Comparison of ENCODE assay signal across 27 cellular contexts in the genomic region with DNA sequence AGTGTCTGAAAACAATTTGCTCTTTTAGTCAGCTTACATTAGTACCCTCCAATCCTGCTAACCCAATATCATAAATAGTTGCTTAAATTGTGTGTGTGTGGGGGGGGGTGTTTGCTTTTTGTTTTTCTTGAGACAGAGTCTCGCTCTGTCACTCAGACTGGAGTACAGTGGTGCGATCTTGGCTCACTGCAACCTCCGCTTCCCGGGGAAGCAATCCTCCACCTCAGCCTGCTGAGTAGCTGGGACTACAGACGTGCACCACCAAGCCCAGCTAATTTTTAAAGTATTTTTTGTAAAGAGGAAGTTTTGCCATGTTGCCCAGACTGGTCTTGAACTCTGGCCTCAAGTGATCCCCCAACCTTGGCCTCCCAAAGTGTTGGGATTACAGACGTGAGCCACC.
"Had no signal": no experiment of that assay in that cellular context is flagged by ENCODE, and none has a peak within 500 bp of the region (broad histone marks: within the 10 kb centered on the region; RNA-seq: fewer than 3 reads in every experiment).

No MANE protein-coding gene starts in this region.

- DNase-seq: activated CD4-positive, alpha-beta memory T cell treated with anti-CD3 and anti-CD28 coated beads, Interleukin-2, amount 10 ng/mL, durations not matched to agents 7 days and 5 days; activated CD4-positive, alpha-beta T cell treated with anti-CD3 and anti-CD28 coated beads, Interleukin-2, amount 50 U/mL, for 1 hour; activated CD4-positive, CD25-positive, alpha-beta regulatory T cell; activated gamma-delta T cell treated with Interleukin-2 at 50 U/mL for 16 hours; activated naive CD4-positive, alpha-beta T cell treated with anti-CD3 and anti-CD28 coated beads, Interleukin-2, amount 10 ng/mL, durations not matched to agents 7 days and 5 days; activated naive CD8-positive, alpha-beta T cell treated with anti-CD3 and anti-CD28 coated beads for 36 hours; activated T-cell treated with anti-CD3 and anti-CD28 coated beads for 4 hours; activated T-cell treated with anti-CD3 and anti-CD28 coated beads, Interleukin-2, amount 50 U/mL, for 48 hours; body of pancreas; MG63; NCI-H1105; NCI-H1436; NCI-H1694 treated with DMSO at 0.1 percent for 48 hours; NCI-H2029 treated with DMSO at 0.1 percent for 48 hours; NCI-H345; NCI-H510A; NCI-H526 treated with DMSO at 0.1 percent for 48 hours; NCI-H82; RPMI8226; T-cell; T-helper 2 cell had no signal

- H3K4me3 ChIP-seq: body of pancreas, MG63, SK-N-MC had no signal

- ATAC-seq: activated T-helper 17 cell treated with anti-CD3 and anti-CD28 coated beads, Interleukin-2, amount 50 U/mL, for 72 hours; body of pancreas; Right ventricle myocardium inferior; T-cell had no signal

- H3K36me3 ChIP-seq: MG63 had no signal

- FAIRE-seq: bronchial epithelial cell had no signal

- H3K9ac ChIP-seq: KMS-11 had no signal

- H3K27ac ChIP-seq: body of pancreas, KMS-11, SK-N-MC, VCaP had no signal

- H3K9me3 ChIP-seq: body of pancreas, MG63 had no signal

- H3K27me3 ChIP-seq: body of pancreas had no signal

- H3K4me2 ChIP-seq: KMS-11 had no signal
